ENCODE assay signal across 8 cellular contexts in genomic region chr2:226137201-226137811, GRCh38.
DNase-seq lines count a peak whose midpoint lies in the region; ATAC-seq and TF ChIP-seq lines count a peak whose summit lies in the region.

No MANE protein-coding gene starts in this region.

- no peaks in the 10 kb centered on the region for H3K27me3 Mint-ChIP-seq in progenitor cell of endocrine pancreas

- no peaks in the 10 kb centered on the region for H3K9me3 Mint-ChIP-seq in progenitor cell of endocrine pancreas (ENCODE audit: low read depth)

- no peak overlapping the region for H3K4me3 Mint-ChIP-seq in progenitor cell of endocrine pancreas (ENCODE audit: low read depth)

- H3K4me1 Mint-ChIP-seq in progenitor cell of endocrine pancreas (ENCODE audit: low read depth): peaks cover 9% of the 10 kb centered on the region

- ATAC-seq in HG03175 (IDR thresholded peaks at IDR 0.05; ENCODE audit: unreplicated experiment): peak; percentile 87

- H3K27ac Mint-ChIP-seq in progenitor cell of endocrine pancreas: no peak overlapping the region

- no peaks in the 10 kb centered on the region for H3K36me3 Mint-ChIP-seq in progenitor cell of endocrine pancreas (ENCODE audit: insufficient read depth)

- no peak for TF ChIP-seq CTCF in progenitor cell of endocrine pancreas (IDR thresholded peaks at IDR 0.05; ENCODE audit: unreplicated experiment)

- peak; percentile 19 for DNase-seq in GDM1 (lab: John Stamatoyannopoulos, UW)
- DNase-seq in SKM-1 treated with dmso at 0.1 percent for 144 hours (lab: John Stamatoyannopoulos, UW; ENCODE audit: unreplicated experiment): peak; percentile 92
- DNase-seq in mucosa of gallbladder (ENCODE audit: low spot score): peak; percentile 21
- no peak for DNase-seq in DMS53 (lab: John Stamatoyannopoulos, UW)
- no peak for DNase-seq in activated CD8-positive, alpha-beta memory T cell treated with anti-CD3 and anti-CD28 coated beads, Interleukin-2, amount 50 U/mL, for 4 hours
- DNase-seq in progenitor cell of endocrine pancreas (ENCODE audit: low spot score, unreplicated experiment): no peak
- DNase-seq in islet precursor cell: no peak

Comparison
In these comparisons a context has a peak if more than half of its experiments do, and no peak if none do; other contexts are left out.
1. DNase-seq: peak in GDM1 (single experiment), SKM-1 treated with dmso at 0.1 percent for 144 hours (single experiment) and mucosa of gallbladder (single experiment); none in DMS53 (single experiment), activated CD8-positive, alpha-beta memory T cell treated with anti-CD3 and anti-CD28 coated beads, Interleukin-2, amount 50 U/mL, for 4 hours (single experiment), progenitor cell of endocrine pancreas (single experiment) and islet precursor cell (single experiment).